Comparison of ENCODE assay signal across 1 cellular context in genomic region chr20:33825340-33826269, GRCh38.
TF ChIP-seq lines count a peak whose summit lies in the region.

No MANE protein-coding gene starts in this region.

TF ChIP-seq in HepG2, 621 proteins besides CTCF, POLR2A, EP300 and RAD21 (continued from another document and continues in another):
- TF ChIP-seq TFAP4 (IDR thresholded peaks at IDR 0.05; ENCODE audit: borderline replicate concordance, low read depth) (no peak), ZBTB42 (CRISPR knock-in tag; IDR thresholded peaks at IDR 0.05) (no peak), SMARCE1 (IDR thresholded peaks at IDR 0.05; ENCODE audit: borderline replicate concordance) (no peak), ZNF337 (CRISPR knock-in tag; IDR thresholded peaks at IDR 0.05; ENCODE audit: borderline replicate concordance, low read depth) (no peak), TFDP1 (CRISPR knock-in tag; IDR thresholded peaks at IDR 0.05; ENCODE audit: borderline replicate concordance) (peak; percentile 21; the same call in 1 of the 2 replicates), ZNF331 (CRISPR knock-in tag; IDR thresholded peaks at IDR 0.05) (peak; percentile 57; the same call in 1 of the 2 replicates), ZNF512 (CRISPR knock-in tag; IDR thresholded peaks at IDR 0.05) (no peak), ZSCAN30 (CRISPR knock-in tag; IDR thresholded peaks at IDR 0.05) (no peak), ZBTB2 (CRISPR knock-in tag; IDR thresholded peaks at IDR 0.05; ENCODE audit: low read depth) (no peak), ZNF160 (CRISPR knock-in tag; IDR thresholded peaks at IDR 0.05) (no peak), ERF (CRISPR knock-in tag; IDR thresholded peaks at IDR 0.05) (no peak), NFRKB (IDR thresholded peaks at IDR 0.05) (no peak), CEBPB (IDR thresholded peaks at IDR 0.05; ENCODE audit: borderline replicate concordance, low read depth, low read length) (no peak), HMGXB4 (CRISPR knock-in tag; IDR thresholded peaks at IDR 0.05; ENCODE audit: borderline replicate concordance in 1 of 2, low read depth in 1 of 2) (0 out of 4 replicates have a peak, but pooled peaks of 1 of the 2 experiments have one; percentile 14), AHDC1 (CRISPR knock-in tag; IDR thresholded peaks at IDR 0.05; ENCODE audit: borderline replicate concordance) (peak; percentile 75), ETV5 (CRISPR knock-in tag; IDR thresholded peaks at IDR 0.05; ENCODE audit: borderline replicate concordance) (no peak), HMG20B (CRISPR knock-in tag; conservative IDR thresholded peaks at IDR 0.05) (0 out of 2 replicates have a peak, but pooled peaks have one; percentile 29), ZNF253 (CRISPR knock-in tag; IDR thresholded peaks at IDR 0.05; ENCODE audit: borderline replicate concordance) (no peak), THAP11 (CRISPR knock-in tag; IDR thresholded peaks at IDR 0.05) (peak; percentile 58; the same call in 1 of the 2 replicates), ZFP37 (CRISPR knock-in tag; IDR thresholded peaks at IDR 0.05; ENCODE audit: borderline replicate concordance) (no peak), SMAD9 (CRISPR knock-in tag; IDR thresholded peaks at IDR 0.05) (no peak), MTF1 (CRISPR knock-in tag; IDR thresholded peaks at IDR 0.05) (no peak), ZBTB46 (CRISPR knock-in tag; IDR thresholded peaks at IDR 0.05; ENCODE audit: borderline replicate concordance) (no peak), HDAC2 (CRISPR knock-in tag; IDR thresholded peaks at IDR 0.05) (peak; percentile 47), ARNTL (CRISPR knock-in tag; IDR thresholded peaks at IDR 0.05) (no peak), NCOA2 (CRISPR knock-in tag; IDR thresholded peaks at IDR 0.05) (peak; percentile 11; the same call in 1 of the 2 replicates), SOX5 (CRISPR knock-in tag; IDR thresholded peaks at IDR 0.05; ENCODE audit: borderline replicate concordance) (peak; percentile 62; the same call in 1 of the 2 replicates), SMAD3 (CRISPR knock-in tag; IDR thresholded peaks at IDR 0.05) (no peak), YEATS2 (CRISPR knock-in tag; IDR thresholded peaks at IDR 0.05; ENCODE audit: borderline replicate concordance) (no peak), SNAPC5 (CRISPR knock-in tag; IDR thresholded peaks at IDR 0.05; ENCODE audit: borderline replicate concordance) (no peak), POLR2AphosphoS5 (IDR thresholded peaks at IDR 0.05; ENCODE audit: low read depth, low read length) (no peak), LCORL (IDR thresholded peaks at IDR 0.05) (no peak), LCORL (CRISPR knock-in tag; IDR thresholded peaks at IDR 0.05) (0 out of 2 replicates have a peak, but pooled peaks have one; percentile 33), ZNF44 (CRISPR knock-in tag; IDR thresholded peaks at IDR 0.05) (0 out of 2 replicates have a peak, but pooled peaks have one; percentile 13), ZNF232 (CRISPR knock-in tag; IDR thresholded peaks at IDR 0.05; ENCODE audit: borderline replicate concordance) (no peak), ARID5B (CRISPR knock-in tag; IDR thresholded peaks at IDR 0.05) (peak; percentile 63), DMTF1 (CRISPR knock-in tag; IDR thresholded peaks at IDR 0.05) (0 out of 2 replicates have a peak, but pooled peaks have one; percentile 40), ZNF501 (CRISPR knock-in tag; IDR thresholded peaks at IDR 0.05) (peak; percentile 63; the same call in 1 of the 2 replicates), ZNF34 (CRISPR knock-in tag; IDR thresholded peaks at IDR 0.05; ENCODE audit: borderline replicate concordance) (0 out of 2 replicates have a peak, but pooled peaks have one; percentile 5), FOXJ3 (CRISPR knock-in tag; IDR thresholded peaks at IDR 0.05; ENCODE audit: borderline replicate concordance) (peak; percentile 63; the same call in 1 of the 2 replicates)
